1 cellular context compared by ENCODE assay signal in the genomic region with DNA sequence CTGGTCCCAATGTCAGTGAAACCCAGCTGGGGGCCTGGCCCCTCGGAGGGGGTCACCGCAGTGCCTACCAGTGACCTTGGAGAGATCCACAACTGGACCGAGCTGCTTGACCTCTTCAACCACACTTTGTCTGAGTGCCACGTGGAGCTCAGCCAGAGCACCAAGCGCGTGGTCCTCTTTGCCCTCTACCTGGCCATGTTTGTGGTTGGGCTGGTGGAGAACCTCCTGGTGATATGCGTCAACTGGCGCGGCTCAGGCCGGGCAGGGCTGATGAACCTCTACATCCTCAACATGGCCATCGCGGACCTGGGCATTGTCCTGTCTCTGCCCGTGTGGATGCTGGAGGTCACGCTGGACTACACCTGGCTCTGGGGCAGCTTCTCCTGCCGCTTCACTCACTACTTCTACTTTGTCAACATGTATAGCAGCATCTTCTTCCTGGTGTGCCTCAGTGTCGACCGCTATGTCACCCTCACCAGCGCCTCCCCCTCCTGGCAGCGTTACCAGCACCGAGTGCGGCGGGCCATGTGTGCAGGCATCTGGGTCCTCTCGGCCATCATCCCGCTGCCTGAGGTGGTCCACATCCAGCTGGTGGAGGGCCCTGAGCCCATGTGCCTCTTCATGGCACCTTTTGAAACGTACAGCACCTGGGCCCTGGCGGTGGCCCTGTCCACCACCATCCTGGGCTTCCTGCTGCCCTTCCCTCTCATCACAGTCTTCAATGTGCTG.
A peak's percentile ranks its signal among the peaks of the same experiment; 100 is the strongest.
TF ChIP-seq lines count a peak whose summit lies in the region.

No MANE protein-coding gene starts in this region.

TF ChIP-seq in HepG2, 621 proteins besides CTCF, POLR2A, EP300 and RAD21:
- TF ChIP-seq CREB1 (IDR thresholded peaks at IDR 0.05) (no peak), CREB1 (CRISPR knock-in tag; IDR thresholded peaks at IDR 0.05) (no peak), SRSF4 (IDR thresholded peaks at IDR 0.05; ENCODE audit: low read depth, low read length, poor library complexity, severe bottlenecking) (no peak)
- TF ChIP-seq, protein P1, sequence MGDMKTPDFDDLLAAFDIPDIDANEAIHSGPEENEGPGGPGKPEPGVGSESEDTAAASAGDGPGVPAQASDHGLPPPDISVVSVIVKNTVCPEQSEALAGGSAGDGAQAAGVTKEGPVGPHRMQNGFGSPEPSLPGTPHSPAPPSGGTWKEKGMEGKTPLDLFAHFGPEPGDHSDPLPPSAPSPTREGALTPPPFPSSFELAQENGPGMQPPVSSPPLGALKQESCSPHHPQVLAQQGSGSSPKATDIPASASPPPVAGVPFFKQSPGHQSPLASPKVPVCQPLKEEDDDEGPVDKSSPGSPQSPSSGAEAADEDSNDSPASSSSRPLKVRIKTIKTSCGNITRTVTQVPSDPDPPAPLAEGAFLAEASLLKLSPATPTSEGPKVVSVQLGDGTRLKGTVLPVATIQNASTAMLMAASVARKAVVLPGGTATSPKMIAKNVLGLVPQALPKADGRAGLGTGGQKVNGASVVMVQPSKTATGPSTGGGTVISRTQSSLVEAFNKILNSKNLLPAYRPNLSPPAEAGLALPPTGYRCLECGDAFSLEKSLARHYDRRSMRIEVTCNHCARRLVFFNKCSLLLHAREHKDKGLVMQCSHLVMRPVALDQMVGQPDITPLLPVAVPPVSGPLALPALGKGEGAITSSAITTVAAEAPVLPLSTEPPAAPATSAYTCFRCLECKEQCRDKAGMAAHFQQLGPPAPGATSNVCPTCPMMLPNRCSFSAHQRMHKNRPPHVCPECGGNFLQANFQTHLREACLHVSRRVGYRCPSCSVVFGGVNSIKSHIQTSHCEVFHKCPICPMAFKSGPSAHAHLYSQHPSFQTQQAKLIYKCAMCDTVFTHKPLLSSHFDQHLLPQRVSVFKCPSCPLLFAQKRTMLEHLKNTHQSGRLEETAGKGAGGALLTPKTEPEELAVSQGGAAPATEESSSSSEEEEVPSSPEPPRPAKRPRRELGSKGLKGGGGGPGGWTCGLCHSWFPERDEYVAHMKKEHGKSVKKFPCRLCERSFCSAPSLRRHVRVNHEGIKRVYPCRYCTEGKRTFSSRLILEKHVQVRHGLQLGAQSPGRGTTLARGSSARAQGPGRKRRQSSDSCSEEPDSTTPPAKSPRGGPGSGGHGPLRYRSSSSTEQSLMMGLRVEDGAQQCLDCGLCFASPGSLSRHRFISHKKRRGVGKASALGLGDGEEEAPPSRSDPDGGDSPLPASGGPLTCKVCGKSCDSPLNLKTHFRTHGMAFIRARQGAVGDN (CRISPR knock-in tag; IDR thresholded peaks at IDR 0.05) = peak; percentile 11; the same call in 1 of the 2 replicates
